In genomic region chr20:18440403-18440802, GRCh38 we compare ENCODE assay signal across 15 cellular contexts. TPM values are rescaled to one million over a fixed set of nuclear protein-coding genes. Genes with fewer than 3 reads are reported as not detected.
DNase-seq lines count a peak whose midpoint lies in the region; ATAC-seq and TF ChIP-seq lines count a peak whose summit lies in the region.
"Had no signal": no experiment of that assay in that cellular context is flagged by ENCODE, and none has a peak within 500 bp of the region (broad histone marks: within the 10 kb centered on the region; RNA-seq: fewer than 3 reads in every experiment).

No MANE protein-coding gene starts in this region.

- peak overlapping the region; percentile 26 for H3K27ac Mint-ChIP-seq in stimulated activated effector memory CD8-positive, alpha-beta T cell treated with anti-CD3 and anti-CD28 coated beads, Interleukin-12 subunit alpha, Interleukin-12 subunit beta, amount 100 ng/mL, for 72 hours
- H3K27ac Mint-ChIP-seq: CD4-positive, alpha-beta memory T cell; GM23338; H9 had no signal

- 46 to 83% (median 73%) methylated on average over 1 of the region's 1 CpG for WGBS in spleen, 5 donors

- H3K27ac ChIP-seq in HEK293 (ENCODE audit: extremely low read depth, low read depth, low read length): no peak overlapping the region
- no peak overlapping the region for H3K27ac ChIP-seq in spleen

- intact Hi-C loops in spleen (cut with DNase I; ENCODE audit: low total_unique reads): no loop called here

- H3K4me3 ChIP-seq in HEK293 (ENCODE audit: low read depth, low read length) (no peak overlapping the region), spleen (no peak overlapping the region)
- H3K4me3 ChIP-seq: GM23338 had no signal

- DNase-seq in NCI-H146 (lab: John Stamatoyannopoulos, UW) (peak; percentile 95), NCI-H345 treated with DMSO at 0.1 percent for 48 hours (lab: John Stamatoyannopoulos, UW; ENCODE audit: unreplicated experiment) (peak; percentile 35), NCI-H82 (lab: John Stamatoyannopoulos, UW) (no peak), spleen (no peak)
- DNase-seq in stimulated activated effector memory CD8-positive, alpha-beta T cell treated with anti-CD3 and anti-CD28 coated beads, Interleukin-12 subunit alpha, Interleukin-12 subunit beta, amount 100 ng/mL, for 72 hours (ENCODE audit: low spot score in 2 of 2): no peak
- DNase-seq: C1 segment of cervical spinal cord; Calu3; CD4-positive, alpha-beta memory T cell; COR-L47; DMS53; DMS79 treated with DMSO at 0.1 percent for 48 hours; GF-D8; H9 had no signal

- no peaks in the 10 kb centered on the region for H3K36me3 Mint-ChIP-seq in stimulated activated effector memory CD8-positive, alpha-beta T cell treated with anti-CD3 and anti-CD28 coated beads, Interleukin-12 subunit alpha, Interleukin-12 subunit beta, amount 100 ng/mL, for 72 hours

- H3K36me3 ChIP-seq in HEK293 (ENCODE audit: control insufficient read depth in 2 of 2, insufficient read depth in 1 of 2, low read length in 2 of 2): no peaks in the 10 kb centered on the region
- no peaks in the 10 kb centered on the region for H3K36me3 ChIP-seq in spleen

- no peak for TF ChIP-seq POLR2A in spleen (IDR thresholded peaks at IDR 0.05)

- TF ChIP-seq CTCF in HEK293 (tag by site-specific recombination; IDR thresholded peaks at IDR 0.05) (no peak), spleen (IDR thresholded peaks at IDR 0.05 in 8 of 11, conservative IDR thresholded peaks at IDR 0.05 in 3 of 11) (no peak)

- no peaks in the 10 kb centered on the region for H3K27me3 ChIP-seq in spleen (replicated peaks in 1 of 7)

- POLR2A ChIA-PET in HEK293 (lab: Yijun Ruan, JAX): no interaction called here

- ATAC-seq in stimulated activated effector memory CD8-positive, alpha-beta T cell treated with anti-CD3 and anti-CD28 coated beads, Interleukin-12 subunit alpha, Interleukin-12 subunit beta, amount 100 ng/mL, for 72 hours: no peak
- ATAC-seq: GM23338 had no signal

- H3K4me1 Mint-ChIP-seq in stimulated activated effector memory CD8-positive, alpha-beta T cell treated with anti-CD3 and anti-CD28 coated beads, Interleukin-12 subunit alpha, Interleukin-12 subunit beta, amount 100 ng/mL, for 72 hours: peaks cover 4% of the 10 kb centered on the region
- H3K4me1 Mint-ChIP-seq: CD4-positive, alpha-beta memory T cell; GM23338 had no signal

- CTCF ChIA-PET in HEK293 (lab: Yijun Ruan, JAX): interaction anchor here (0.7 kb wide), 1 partner anchor 1817 kb away, joined by 3 read pairs; no protein-coding TSS in a partner anchor

- H3K9me3 ChIP-seq in HEK293 (ENCODE audit: control insufficient read depth, insufficient read depth, low read depth, low read length): no peaks in the 10 kb centered on the region
- H3K9me3 ChIP-seq in spleen: no peaks in the 10 kb centered on the region

- no peak overlapping the region for H3K4me3 Mint-ChIP-seq in stimulated activated effector memory CD8-positive, alpha-beta T cell treated with anti-CD3 and anti-CD28 coated beads, Interleukin-12 subunit alpha, Interleukin-12 subunit beta, amount 100 ng/mL, for 72 hours
- H3K4me3 Mint-ChIP-seq: CD4-positive, alpha-beta memory T cell; GM23338; H9 had no signal

- no peaks in the 10 kb centered on the region for H3K9me3 Mint-ChIP-seq in stimulated activated effector memory CD8-positive, alpha-beta T cell treated with anti-CD3 and anti-CD28 coated beads, Interleukin-12 subunit alpha, Interleukin-12 subunit beta, amount 100 ng/mL, for 72 hours
- H3K9me3 Mint-ChIP-seq: GM23338, H9 had no signal

- H3K4me1 ChIP-seq in HEK293 (ENCODE audit: control insufficient read depth, insufficient read depth, low read length) (peaks cover 3% of the 10 kb centered on the region; the same call in 1 of the 2 replicates), spleen (peaks cover 0 to 16% (median 2%) of the 10 kb centered on the region in 6 donors)

TF ChIP-seq in HEK293, 187 proteins besides CTCF, POLR2A, EP300 and RAD21:
- no peak for TF ChIP-seq AEBP2 (tag by site-specific recombination; IDR thresholded peaks at IDR 0.05; ENCODE audit: borderline replicate concordance)
- TF ChIP-seq GLIS1 (tag by site-specific recombination; IDR thresholded peaks at IDR 0.05): no peak
- peak; percentile 87; the same call in 1 of the 2 replicates for TF ChIP-seq SCRT1 (tag by site-specific recombination; IDR thresholded peaks at IDR 0.05; ENCODE audit: borderline replicate concordance)
- TF ChIP-seq SCRT2 (tag by site-specific recombination; IDR thresholded peaks at IDR 0.05): peak; percentile 86

RNA-seq across cellular contexts. Expression of gene DZANK1, which starts 26.4 kb away (rescaled TPM):
- 1 to 10 TPM; 1.4 to 4.1 (median 2.8) TPM for total RNA-seq in spleen
- polyA plus RNA-seq in spleen: 1 to 10 TPM; 1.5 to 2.2 (median 2.0) TPM

RNA-seq across cellular contexts. Expression of gene POLR3F, which starts 26.8 kb away (rescaled TPM):
- 10 to 100 TPM in 1 of 7 donors, 1 to 10 TPM in 6; 6.9 to 12.0 (median 7.4) TPM for total RNA-seq in spleen
- polyA plus RNA-seq in spleen: 1 to 10 TPM; 6.7 to 9.5 (median 8.2) TPM

RNA-seq across cellular contexts. Expression of gene RBBP9, which starts 56.6 kb away (rescaled TPM):
- total RNA-seq in spleen: 10 to 100 TPM in 5 of 7 donors, 1 to 10 TPM in 2; 7.3 to 13.4 (median 10.9) TPM
- polyA plus RNA-seq in spleen: 1 to 10 TPM; 2.8 to 5.5 (median 4.1) TPM

Comparison
In these comparisons a context has a peak if more than half of its experiments do, and no peak if none do; other contexts are left out.
1. DNase-seq: peak in NCI-H146 (single experiment) and NCI-H345 treated with DMSO at 0.1 percent for 48 hours (single experiment); none in stimulated activated effector memory CD8-positive, alpha-beta T cell treated with anti-CD3 and anti-CD28 coated beads, Interleukin-12 subunit alpha, Interleukin-12 subunit beta, amount 100 ng/mL, for 72 hours (0 of 2), NCI-H82 (single experiment) and spleen (single experiment).